1 cellular context compared by ENCODE assay signal in the genomic region with DNA sequence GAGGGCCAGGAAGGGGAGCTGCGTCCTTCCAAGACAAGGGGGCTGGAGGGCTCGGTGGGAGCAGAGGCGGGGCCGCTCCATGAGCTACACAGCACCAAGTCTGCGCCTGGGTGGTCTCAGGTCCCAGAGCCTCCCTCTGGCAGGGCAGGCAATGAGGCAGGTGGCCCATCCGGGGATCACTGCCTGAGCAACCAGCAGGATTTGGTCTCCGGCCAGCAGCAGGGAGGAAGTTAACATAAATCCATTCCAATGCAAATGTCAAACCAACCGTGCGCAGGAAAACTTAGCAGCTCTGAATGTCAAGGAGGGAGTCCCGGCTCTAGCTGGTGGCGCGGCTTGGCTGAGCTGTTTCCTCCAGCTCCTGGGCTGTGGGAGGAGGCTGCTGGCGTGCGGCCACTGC.
TF ChIP-seq lines count a peak whose summit lies in the region.

No MANE protein-coding gene starts in this region.

TF ChIP-seq in GM23338, 12 proteins besides CTCF, POLR2A, EP300 and RAD21 (continued from another document):
- TF ChIP-seq, protein P1, sequence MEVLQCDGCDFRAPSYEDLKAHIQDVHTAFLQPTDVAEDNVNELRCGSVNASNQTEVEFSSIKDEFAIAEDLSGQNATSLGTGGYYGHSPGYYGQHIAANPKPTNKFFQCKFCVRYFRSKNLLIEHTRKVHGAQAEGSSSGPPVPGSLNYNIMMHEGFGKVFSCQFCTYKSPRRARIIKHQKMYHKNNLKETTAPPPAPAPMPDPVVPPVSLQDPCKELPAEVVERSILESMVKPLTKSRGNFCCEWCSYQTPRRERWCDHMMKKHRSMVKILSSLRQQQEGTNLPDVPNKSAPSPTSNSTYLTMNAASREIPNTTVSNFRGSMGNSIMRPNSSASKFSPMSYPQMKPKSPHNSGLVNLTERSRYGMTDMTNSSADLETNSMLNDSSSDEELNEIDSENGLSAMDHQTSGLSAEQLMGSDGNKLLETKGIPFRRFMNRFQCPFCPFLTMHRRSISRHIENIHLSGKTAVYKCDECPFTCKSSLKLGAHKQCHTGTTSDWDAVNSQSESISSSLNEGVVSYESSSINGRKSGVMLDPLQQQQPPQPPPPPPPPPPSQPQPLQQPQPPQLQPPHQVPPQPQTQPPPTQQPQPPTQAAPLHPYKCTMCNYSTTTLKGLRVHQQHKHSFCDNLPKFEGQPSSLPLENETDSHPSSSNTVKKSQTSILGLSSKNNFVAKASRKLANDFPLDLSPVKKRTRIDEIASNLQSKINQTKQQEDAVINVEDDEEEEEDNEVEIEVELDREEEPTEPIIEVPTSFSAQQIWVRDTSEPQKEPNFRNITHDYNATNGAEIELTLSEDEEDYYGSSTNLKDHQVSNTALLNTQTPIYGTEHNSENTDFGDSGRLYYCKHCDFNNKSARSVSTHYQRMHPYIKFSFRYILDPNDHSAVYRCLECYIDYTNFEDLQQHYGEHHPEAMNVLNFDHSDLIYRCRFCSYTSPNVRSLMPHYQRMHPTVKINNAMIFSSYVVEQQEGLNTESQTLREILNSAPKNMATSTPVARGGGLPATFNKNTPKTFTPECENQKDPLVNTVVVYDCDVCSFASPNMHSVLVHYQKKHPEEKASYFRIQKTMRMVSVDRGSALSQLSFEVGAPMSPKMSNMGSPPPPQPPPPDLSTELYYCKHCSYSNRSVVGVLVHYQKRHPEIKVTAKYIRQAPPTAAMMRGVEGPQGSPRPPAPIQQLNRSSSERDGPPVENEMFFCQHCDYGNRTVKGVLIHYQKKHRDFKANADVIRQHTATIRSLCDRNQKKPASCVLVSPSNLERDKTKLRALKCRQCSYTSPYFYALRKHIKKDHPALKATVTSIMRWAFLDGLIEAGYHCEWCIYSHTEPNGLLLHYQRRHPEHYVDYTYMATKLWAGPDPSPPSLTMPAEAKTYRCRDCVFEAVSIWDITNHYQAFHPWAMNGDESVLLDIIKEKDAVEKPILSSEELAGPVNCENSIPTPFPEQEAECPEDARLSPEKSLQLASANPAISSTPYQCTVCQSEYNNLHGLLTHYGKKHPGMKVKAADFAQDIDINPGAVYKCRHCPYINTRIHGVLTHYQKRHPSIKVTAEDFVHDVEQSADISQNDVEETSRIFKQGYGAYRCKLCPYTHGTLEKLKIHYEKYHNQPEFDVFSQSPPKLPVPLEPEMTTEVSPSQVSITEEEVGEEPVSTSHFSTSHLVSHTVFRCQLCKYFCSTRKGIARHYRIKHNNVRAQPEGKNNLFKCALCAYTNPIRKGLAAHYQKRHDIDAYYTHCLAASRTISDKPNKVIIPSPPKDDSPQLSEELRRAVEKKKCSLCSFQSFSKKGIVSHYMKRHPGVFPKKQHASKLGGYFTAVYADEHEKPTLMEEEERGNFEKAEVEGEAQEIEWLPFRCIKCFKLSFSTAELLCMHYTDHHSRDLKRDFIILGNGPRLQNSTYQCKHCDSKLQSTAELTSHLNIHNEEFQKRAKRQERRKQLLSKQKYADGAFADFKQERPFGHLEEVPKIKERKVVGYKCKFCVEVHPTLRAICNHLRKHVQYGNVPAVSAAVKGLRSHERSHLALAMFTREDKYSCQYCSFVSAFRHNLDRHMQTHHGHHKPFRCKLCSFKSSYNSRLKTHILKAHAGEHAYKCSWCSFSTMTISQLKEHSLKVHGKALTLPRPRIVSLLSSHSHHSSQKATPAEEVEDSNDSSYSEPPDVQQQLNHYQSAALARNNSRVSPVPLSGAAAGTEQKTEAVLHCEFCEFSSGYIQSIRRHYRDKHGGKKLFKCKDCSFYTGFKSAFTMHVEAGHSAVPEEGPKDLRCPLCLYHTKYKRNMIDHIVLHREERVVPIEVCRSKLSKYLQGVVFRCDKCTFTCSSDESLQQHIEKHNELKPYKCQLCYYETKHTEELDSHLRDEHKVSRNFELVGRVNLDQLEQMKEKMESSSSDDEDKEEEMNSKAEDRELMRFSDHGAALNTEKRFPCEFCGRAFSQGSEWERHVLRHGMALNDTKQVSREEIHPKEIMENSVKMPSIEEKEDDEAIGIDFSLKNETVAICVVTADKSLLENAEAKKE (CRISPR knock-in tag; IDR thresholded peaks at IDR 0.05): no peak
- no peak for TF ChIP-seq NANOG (IDR thresholded peaks at IDR 0.05; ENCODE audit: borderline replicate concordance)
- TF ChIP-seq, protein P2, sequence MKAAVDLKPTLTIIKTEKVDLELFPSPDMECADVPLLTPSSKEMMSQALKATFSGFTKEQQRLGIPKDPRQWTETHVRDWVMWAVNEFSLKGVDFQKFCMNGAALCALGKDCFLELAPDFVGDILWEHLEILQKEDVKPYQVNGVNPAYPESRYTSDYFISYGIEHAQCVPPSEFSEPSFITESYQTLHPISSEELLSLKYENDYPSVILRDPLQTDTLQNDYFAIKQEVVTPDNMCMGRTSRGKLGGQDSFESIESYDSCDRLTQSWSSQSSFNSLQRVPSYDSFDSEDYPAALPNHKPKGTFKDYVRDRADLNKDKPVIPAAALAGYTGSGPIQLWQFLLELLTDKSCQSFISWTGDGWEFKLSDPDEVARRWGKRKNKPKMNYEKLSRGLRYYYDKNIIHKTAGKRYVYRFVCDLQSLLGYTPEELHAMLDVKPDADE (IDR thresholded peaks at IDR 0.05): no peak
